Comparison of ENCODE assay signal across 1 cellular context in genomic region chr3:138875754-138876664, GRCh38.
TF ChIP-seq lines count a peak whose summit lies in the region.

No MANE protein-coding gene starts in this region.

TF ChIP-seq in K562, 482 proteins besides CTCF, POLR2A, EP300 and RAD21 (continued from another document and continues in another):
- TF ChIP-seq ZNF41 (CRISPR knock-in tag; conservative IDR thresholded peaks at IDR 0.05): no peak
- TF ChIP-seq FOXO4 (CRISPR knock-in tag; IDR thresholded peaks at IDR 0.05): no peak
- TF ChIP-seq SIN3B (IDR thresholded peaks at IDR 0.05; ENCODE audit: low read depth): no peak
- no peak for TF ChIP-seq XRCC3 (IDR thresholded peaks at IDR 0.05)
- TF ChIP-seq MGA (IDR thresholded peaks at IDR 0.05): no peak
- peak; percentile 88 for TF ChIP-seq IRF9 (tag; IDR thresholded peaks at IDR 0.05)
- peak; percentile 54 to 76; a peak in 2 of 4 replicates for TF ChIP-seq TEAD1 (CRISPR knock-in tag; IDR thresholded peaks at IDR 0.05)
- peak; percentile 84 for TF ChIP-seq MEF2D (tag; conservative IDR thresholded peaks at IDR 0.05; ENCODE audit: low read depth)
- no peak for TF ChIP-seq TAF15 (IDR thresholded peaks at IDR 0.05; ENCODE audit: low read depth, low read length)
- TF ChIP-seq FUS (optimal IDR thresholded peaks at IDR 0.05; ENCODE audit: low read depth, low read length): no peak
- no peak for TF ChIP-seq CLOCK (CRISPR knock-in tag; IDR thresholded peaks at IDR 0.05; ENCODE audit: borderline replicate concordance)
- 0 out of 2 replicates have a peak, but pooled peaks have one; percentile 11 for TF ChIP-seq ELF1 (tag; IDR thresholded peaks at IDR 0.05)
- TF ChIP-seq ZNF354B (CRISPR knock-in tag; IDR thresholded peaks at IDR 0.05): no peak
- TF ChIP-seq POLR2H (tag; IDR thresholded peaks at IDR 0.05; ENCODE audit: low read depth): peak; percentile 93
- peak; percentile 100 for TF ChIP-seq ARID1B (IDR thresholded peaks at IDR 0.05)
- TF ChIP-seq NFYB (IDR thresholded peaks at IDR 0.05; ENCODE audit: extremely low read depth, insufficient read length): no peak
- TF ChIP-seq ZNF3 (CRISPR knock-in tag; IDR thresholded peaks at IDR 0.05): no peak
- no peak for TF ChIP-seq ZC3H4 (CRISPR knock-in tag; IDR thresholded peaks at IDR 0.05; ENCODE audit: borderline replicate concordance)
- TF ChIP-seq SNAPC5 (CRISPR knock-in tag; IDR thresholded peaks at IDR 0.05): no peak
- TF ChIP-seq ZBTB5 (IDR thresholded peaks at IDR 0.05): peak; percentile 90
- no peak for TF ChIP-seq ZNF655 (CRISPR knock-in tag; IDR thresholded peaks at IDR 0.05)
- TF ChIP-seq POLR2B (IDR thresholded peaks at IDR 0.05; ENCODE audit: low read depth, partially characterized antibody): peak; percentile 75
- TF ChIP-seq SOX6 (IDR thresholded peaks at IDR 0.05): peak; percentile 98
- TF ChIP-seq EP400 (IDR thresholded peaks at IDR 0.05): peak; percentile 86
- TF ChIP-seq YY1 (IDR thresholded peaks at IDR 0.05; ENCODE audit: borderline replicate concordance in 1 of 3, control insufficient read depth in 1 of 3, extremely low read depth in 1 of 3, insufficient read depth in 3 of 3, insufficient read length in 1 of 3, insufficient replicate concordance in 2 of 3, low read depth in 1 of 3, low read length in 2 of 3): no peak
- 0 out of 2 replicates have a peak, but pooled peaks have one; percentile 26 for TF ChIP-seq ZNF444 (CRISPR knock-in tag; IDR thresholded peaks at IDR 0.05)
- TF ChIP-seq PPARD (CRISPR knock-in tag; IDR thresholded peaks at IDR 0.05): no peak
- no peak for TF ChIP-seq RBM25 (IDR thresholded peaks at IDR 0.05; ENCODE audit: low read depth, low read length, severe bottlenecking)
- no peak for TF ChIP-seq KAT7 (CRISPR knock-in tag; IDR thresholded peaks at IDR 0.05; ENCODE audit: borderline replicate concordance)
- TF ChIP-seq ZBTB2 (IDR thresholded peaks at IDR 0.05): peak; percentile 87
- TF ChIP-seq MCM3 (IDR thresholded peaks at IDR 0.05): no peak
- TF ChIP-seq SETDB1 (IDR thresholded peaks at IDR 0.05; ENCODE audit: low read length): no peak
- peak; percentile 92 for TF ChIP-seq NEUROD1 (IDR thresholded peaks at IDR 0.05; ENCODE audit: borderline replicate concordance, low read depth, low read length, partially characterized antibody)
- no peak for TF ChIP-seq DLX4 (CRISPR knock-in tag; IDR thresholded peaks at IDR 0.05)
- TF ChIP-seq RBM15 (IDR thresholded peaks at IDR 0.05; ENCODE audit: insufficient read depth, low read length): no peak
- TF ChIP-seq ETV5 (CRISPR knock-in tag; IDR thresholded peaks at IDR 0.05; ENCODE audit: low read depth): peak; percentile 98
- TF ChIP-seq HOXB6 (CRISPR knock-in tag; IDR thresholded peaks at IDR 0.05; ENCODE audit: borderline replicate concordance): no peak
- no peak; the same call in 1 of the 2 replicates for TF ChIP-seq NFATC3 (IDR thresholded peaks at IDR 0.05)
- TF ChIP-seq HDAC3 (IDR thresholded peaks at IDR 0.05; ENCODE audit: borderline replicate concordance, partially characterized antibody): peak; percentile 98
- TF ChIP-seq CBX2 (IDR thresholded peaks at IDR 0.05; ENCODE audit: insufficient read depth, low read length, poor library complexity, severe bottlenecking): no peak
